In genomic region chr3:89300519-89300918, GRCh38 we compare ENCODE assay signal across 13 cellular contexts.
"Had no signal": no experiment of that assay in that cellular context is flagged by ENCODE, and none has a peak within 500 bp of the region (broad histone marks: within the 10 kb centered on the region; RNA-seq: fewer than 3 reads in every experiment).

No MANE protein-coding gene starts in this region.

- ATAC-seq: activated CD4-positive, alpha-beta T cell treated with anti-CD3 and anti-CD28 coated beads for 36 hours; activated CD8-positive, alpha-beta T cell treated with anti-CD3 and anti-CD28 coated beads for 36 hours; stimulated activated naive CD8-positive, alpha-beta T cell treated with anti-CD3 and anti-CD28 coated beads, Interleukin-15, Interleukin-2, amounts not matched to agents 100 U/mL and 50 U/mL, for 24 hours; upper lobe of right lung had no signal

- H3K4me3 ChIP-seq: testis, upper lobe of right lung had no signal

- H3K4me1 ChIP-seq: testis, upper lobe of right lung had no signal

- H3K27me3 ChIP-seq: brain microvascular endothelial cell, testis, upper lobe of right lung had no signal

- H3K27ac ChIP-seq: brain microvascular endothelial cell, testis, upper lobe of right lung had no signal

- DNase-seq: activated CD4-positive, alpha-beta T cell treated with anti-CD3 and anti-CD28 coated beads for 36 hours; activated CD8-positive, alpha-beta memory T cell treated with anti-CD3 and anti-CD28 coated beads, Interleukin-2, amount 50 U/mL, for 48 hours; activated CD8-positive, alpha-beta T cell treated with anti-CD3 and anti-CD28 coated beads for 36 hours; activated naive CD4-positive, alpha-beta T cell treated with Interleukin-2 at 50 U/mL for 16 hours; brain microvascular endothelial cell; cerebellar nuclear complex; endodermal cell; hypothalamus; stimulated activated CD4-positive, alpha-beta T cell treated with anti-CD3 and anti-CD28 coated beads, Interleukin-4, amount 100 ng/mL, for 1 hour; stimulated activated CD8-positive, alpha-beta memory T cell treated with anti-CD3 and anti-CD28 coated beads, Interleukin-4, amount 100 ng/mL, for 48 hours; stimulated activated naive CD8-positive, alpha-beta T cell treated with anti-CD3 and anti-CD28 coated beads, Interleukin-15, Interleukin-2, amounts not matched to agents 100 U/mL and 50 U/mL, for 24 hours; testis; upper lobe of right lung had no signal

- H3K36me3 ChIP-seq: brain microvascular endothelial cell, upper lobe of right lung had no signal

- H3K9me3 ChIP-seq: testis, upper lobe of right lung had no signal
